Comparison of ENCODE assay signal across 16 cellular contexts in the genomic region with DNA sequence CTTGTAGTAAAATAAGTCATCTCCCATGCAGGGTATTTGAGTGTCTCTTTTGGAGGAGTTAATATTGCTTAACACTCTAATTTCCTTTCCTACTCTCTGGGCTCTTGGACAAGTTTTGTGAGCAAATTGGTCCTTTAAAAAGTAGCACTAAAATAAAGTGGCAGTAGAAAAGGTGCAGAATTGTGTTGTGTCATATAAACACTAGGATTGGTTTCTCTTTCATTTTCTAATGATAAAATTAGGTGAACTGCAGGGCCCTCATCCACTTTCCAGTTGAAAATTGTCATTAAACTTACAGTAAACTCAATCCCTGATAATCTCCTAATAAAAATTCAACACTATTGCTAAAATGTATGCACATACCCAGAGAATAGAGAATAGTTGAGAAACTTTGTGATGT. TPM values are rescaled to one million over a fixed set of nuclear protein-coding genes. Genes with fewer than 3 reads are reported as not detected.
A peak's percentile ranks its signal among the peaks of the same experiment; 100 is the strongest.
DNase-seq lines count a peak whose midpoint lies in the region; ATAC-seq and TF ChIP-seq lines count a peak whose summit lies in the region.
"Had no signal": no experiment of that assay in that cellular context is flagged by ENCODE, and none has a peak within 500 bp of the region (broad histone marks: within the 10 kb centered on the region; RNA-seq: fewer than 3 reads in every experiment).

No MANE protein-coding gene starts in this region.

- H3K27ac Mint-ChIP-seq in activated CD4-positive, alpha-beta T cell treated with anti-CD3 and anti-CD28 coated beads, Interleukin-2, amount 10 ng/mL, durations not matched to agents 24 days and 14 days: no peak overlapping the region
- H3K27ac Mint-ChIP-seq in naive thymus-derived CD8-positive, alpha-beta T cell: no peak overlapping the region
- H3K27ac Mint-ChIP-seq: CD8-positive, alpha-beta memory T cell had no signal

- intact Hi-C loops in activated CD4-positive, alpha-beta T cell treated with anti-CD3 and anti-CD28 coated beads, Interleukin-2, amount 10 ng/mL, durations not matched to agents 24 days and 14 days (cut with micrococcal nuclease): loop anchor here (5.0 kb wide), 2 partner anchors 49 to 169 kb away; no protein-coding TSS in a partner anchor

- ATAC-seq in naive thymus-derived CD8-positive, alpha-beta T cell: no peak
- ATAC-seq: K562 had no signal

- no peak for DNase-seq in activated CD4-positive, alpha-beta T cell treated with anti-CD3 and anti-CD28 coated beads, Interleukin-2, amount 10 ng/mL, durations not matched to agents 24 days and 14 days
- DNase-seq in activated CD4-positive, alpha-beta T cell treated with anti-CD3 and anti-CD28 coated beads for 4 hours: no peak
- DNase-seq in GM20000 (ENCODE audit: low spot score) (peak; percentile 10), NAMALWA (ENCODE audit: low spot score) (peak; percentile 17), fibroblast of villous mesenchyme (ENCODE audit: low read depth) (peak; percentile 11), MG63 (no peak), foreskin melanocyte (no peak)
- no peak for DNase-seq in naive thymus-derived CD8-positive, alpha-beta T cell
- DNase-seq: CD8-positive, alpha-beta memory T cell; GF-D8; HCEC 1CT; NCI-H187 treated with DMSO at 0.1 percent for 48 hours; NCI-H2171; NCI-H774; SJCRH30 had no signal

- POLR2A ChIA-PET in naive thymus-derived CD8-positive, alpha-beta T cell (lab: Charles Lee): no interaction called here

- no peaks in the 10 kb centered on the region for H3K27me3 ChIP-seq in MG63
- H3K27me3 ChIP-seq: SJCRH30 had no signal

- TF ChIP-seq CTCF in GM20000 (IDR thresholded peaks at IDR 0.05; ENCODE audit: extremely low read depth, missing control alignments) (no peak), fibroblast of villous mesenchyme (IDR thresholded peaks at IDR 0.05; ENCODE audit: insufficient read depth, low read depth, low read length) (no peak)

- H3K4me3 Mint-ChIP-seq in activated CD4-positive, alpha-beta T cell treated with anti-CD3 and anti-CD28 coated beads, Interleukin-2, amount 10 ng/mL, durations not matched to agents 24 days and 14 days: peak overlapping the region; percentile 60
- no peak overlapping the region for H3K4me3 Mint-ChIP-seq in naive thymus-derived CD8-positive, alpha-beta T cell
- H3K4me3 Mint-ChIP-seq: CD8-positive, alpha-beta memory T cell had no signal

- peaks cover 20% of the 10 kb centered on the region for H3K36me3 ChIP-seq in MG63

- no peak overlapping the region for H3K4me3 ChIP-seq in fibroblast of villous mesenchyme (ENCODE audit: low read depth, low read length)
- no peak overlapping the region for H3K4me3 ChIP-seq in MG63
- H3K4me3 ChIP-seq: K562, SJCRH30 had no signal

- peaks cover 21% of the 10 kb centered on the region for H3K4me1 Mint-ChIP-seq in activated CD4-positive, alpha-beta T cell treated with anti-CD3 and anti-CD28 coated beads, Interleukin-2, amount 10 ng/mL, durations not matched to agents 24 days and 14 days
- peaks cover 0 to 4% (median 0%) of the 10 kb centered on the region in 4 donors for H3K4me1 Mint-ChIP-seq in naive thymus-derived CD8-positive, alpha-beta T cell

- H3K27me3 Mint-ChIP-seq in activated CD4-positive, alpha-beta T cell treated with anti-CD3 and anti-CD28 coated beads, Interleukin-2, amount 10 ng/mL, durations not matched to agents 24 days and 14 days: no peaks in the 10 kb centered on the region
- H3K27me3 Mint-ChIP-seq in naive thymus-derived CD8-positive, alpha-beta T cell: peaks cover 0 to 2% (median 0%) of the 10 kb centered on the region in 5 donors
- H3K27me3 Mint-ChIP-seq: CD8-positive, alpha-beta memory T cell had no signal

- no peaks in the 10 kb centered on the region for H3K9me3 ChIP-seq in MG63
- H3K9me3 ChIP-seq: SJCRH30 had no signal

- peaks cover 6% of the 10 kb centered on the region for H3K36me3 Mint-ChIP-seq in activated CD4-positive, alpha-beta T cell treated with anti-CD3 and anti-CD28 coated beads, Interleukin-2, amount 10 ng/mL, durations not matched to agents 24 days and 14 days (ENCODE audit: low read depth)
- H3K36me3 Mint-ChIP-seq in naive thymus-derived CD8-positive, alpha-beta T cell: peaks cover 0 to 6% (median 0%) of the 10 kb centered on the region in 3 donors

- no peaks in the 10 kb centered on the region for H3K9me3 Mint-ChIP-seq in activated CD4-positive, alpha-beta T cell treated with anti-CD3 and anti-CD28 coated beads, Interleukin-2, amount 10 ng/mL, durations not matched to agents 24 days and 14 days
- no peaks in the 10 kb centered on the region for H3K9me3 Mint-ChIP-seq in naive thymus-derived CD8-positive, alpha-beta T cell
- H3K9me3 Mint-ChIP-seq: CD8-positive, alpha-beta memory T cell had no signal

RNA-seq across cellular contexts. Expression of a gene that starts 42.6 kb away (rescaled TPM):
- total RNA-seq in activated CD4-positive, alpha-beta T cell treated with anti-CD3 and anti-CD28 coated beads, Interleukin-2, amount 10 ng/mL, durations not matched to agents 24 days and 14 days: 0.69 and 0.77 TPM in 2 replicates
- total RNA-seq in fibroblast of villous mesenchyme: 0.86 and 1.3 TPM in 2 replicates
- not detected for total RNA-seq in naive thymus-derived CD8-positive, alpha-beta T cell
- polyA plus RNA-seq in naive thymus-derived CD8-positive, alpha-beta T cell: not detected
- 1.2 and 1.4 TPM in 2 replicates for total RNA-seq in MG63 (2014; rRNA removed; shearing (Covaris generic); ENCODE audit: low replicate concordance)
- total RNA-seq: K562 had no signal
- polyA plus RNA-seq: CD8-positive, alpha-beta memory T cell; K562 had no signal

RNA-seq across cellular contexts. Expression of a gene that starts 57.0 kb away (rescaled TPM):
- total RNA-seq in activated CD4-positive, alpha-beta T cell treated with anti-CD3 and anti-CD28 coated beads, Interleukin-2, amount 10 ng/mL, durations not matched to agents 24 days and 14 days: 57.7 and 58.1 TPM in 2 replicates
- 42.2 and 55.7 TPM in 2 replicates for total RNA-seq in fibroblast of villous mesenchyme
- 10 to 100 TPM; 26.6 to 27.3 TPM for total RNA-seq in naive thymus-derived CD8-positive, alpha-beta T cell
- 10 to 100 TPM; 57.7 to 74.4 (median 65.9) TPM for polyA plus RNA-seq in naive thymus-derived CD8-positive, alpha-beta T cell
- 78.8 and 88.8 TPM in 2 replicates for total RNA-seq in MG63 (2014; rRNA removed; shearing (Covaris generic); ENCODE audit: low replicate concordance)

Comparison
In these comparisons a context has a peak if more than half of its experiments do, and no peak if none do; other contexts are left out.
1. DNase-seq: peak in GM20000 (single experiment), NAMALWA (single experiment) and fibroblast of villous mesenchyme (single experiment); none in activated CD4-positive, alpha-beta T cell treated with anti-CD3 and anti-CD28 coated beads, Interleukin-2, amount 10 ng/mL, durations not matched to agents 24 days and 14 days (single experiment), activated CD4-positive, alpha-beta T cell treated with anti-CD3 and anti-CD28 coated beads for 4 hours (0 of 2), naive thymus-derived CD8-positive, alpha-beta T cell (0 of 10), MG63 (single experiment) and foreskin melanocyte (single experiment).